ENCODE assay signal across 32 cellular contexts in genomic region chr10:115915429-115915828, GRCh38.
"Had no signal": no experiment of that assay in that cellular context is flagged by ENCODE, and none has a peak within 500 bp of the region (broad histone marks: within the 10 kb centered on the region; RNA-seq: fewer than 3 reads in every experiment).

No MANE protein-coding gene starts in this region.

- H3K27ac ChIP-seq: adrenal gland, body of pancreas, brain microvascular endothelial cell, breast epithelium, VCaP had no signal

- FAIRE-seq: astrocyte, colon, TTC549 had no signal

- DNase-seq: activated B cell treated with CpG ODN at 0.5 μM for 24 hours; activated CD4-positive, alpha-beta memory T cell treated with anti-CD3 and anti-CD28 coated beads, Interleukin-2, amount 10 ng/mL, durations not matched to agents 7 days and 5 days; activated CD4-positive, alpha-beta T cell treated with anti-CD3 and anti-CD28 coated beads for 4 hours; activated CD4-positive, alpha-beta T cell treated with anti-CD3 and anti-CD28 coated beads, Interleukin-2, amount 10 ng/mL, durations not matched to agents 7 days and 5 days; activated CD4-positive, alpha-beta T cell treated with anti-CD3 and anti-CD28 coated beads, Interleukin-2, amount 50 U/mL, for 48 hours; activated CD4-positive, CD25-positive, alpha-beta regulatory T cell treated with anti-CD3 and anti-CD28 coated beads, Interleukin-2, amount 50 U/mL, for 72 hours; activated CD8-positive, alpha-beta memory T cell treated with anti-CD3 and anti-CD28 coated beads for 24 hours; activated CD8-positive, alpha-beta memory T cell treated with anti-CD3 and anti-CD28 coated beads, Interleukin-2, amount 10 ng/mL, durations not matched to agents 7 days and 5 days; activated CD8-positive, alpha-beta memory T cell treated with anti-CD3 and anti-CD28 coated beads, Interleukin-2, amount 50 U/mL, for 48 hours; activated CD8-positive, alpha-beta T cell treated with anti-CD3 and anti-CD28 coated beads, Interleukin-2, amount 10 ng/mL, durations not matched to agents 7 days and 5 days; activated effector memory CD4-positive, alpha-beta T cell treated with anti-CD3 and anti-CD28 coated beads, Interleukin-2, amount 50 U/mL, for 16 hours; activated gamma-delta T cell treated with Interleukin-2 at 50 U/mL for 16 hours; activated naive CD4-positive, alpha-beta T cell; activated naive CD4-positive, alpha-beta T cell treated with anti-CD3 and anti-CD28 coated beads for 36 hours; activated naive CD4-positive, alpha-beta T cell treated with anti-CD3 and anti-CD28 coated beads, Interleukin-2, amount 50 U/mL, for 16 hours; activated naive CD8-positive, alpha-beta T cell treated with anti-CD3 and anti-CD28 coated beads for 36 hours; activated T-cell treated with anti-CD3 and anti-CD28 coated beads, Interleukin-2, amount 50 U/mL, for 24 hours; activated T-cell treated with anti-CD3 and anti-CD28 coated beads, Interleukin-2, amount 50 U/mL, for 48 hours; adrenal gland; amniotic stem cell; aorta; body of pancreas; brain microvascular endothelial cell; central memory CD4-positive, alpha-beta T cell; T-helper 2 cell; T-helper 9 cell had no signal

- ATAC-seq: activated CD8-positive, alpha-beta memory T cell treated with anti-CD3 and anti-CD28 coated beads, Interleukin-2, amount 10 ng/mL, durations not matched to agents 7 days and 5 days; activated CD8-positive, alpha-beta T cell treated with anti-CD3 and anti-CD28 coated beads, Interleukin-2, amount 10 ng/mL, durations not matched to agents 7 days and 5 days; activated naive CD4-positive, alpha-beta T cell treated with anti-CD3 and anti-CD28 coated beads, Interleukin-2, amount 50 U/mL, for 72 hours; body of pancreas had no signal

- H3K4me3 ChIP-seq: adrenal gland, body of pancreas, breast epithelium had no signal

- H3K9me3 ChIP-seq: adrenal gland, body of pancreas, breast epithelium had no signal

- H3K4me1 ChIP-seq: adrenal gland, body of pancreas, breast epithelium had no signal
